8 cellular contexts compared by ENCODE assay signal in the genomic region with DNA sequence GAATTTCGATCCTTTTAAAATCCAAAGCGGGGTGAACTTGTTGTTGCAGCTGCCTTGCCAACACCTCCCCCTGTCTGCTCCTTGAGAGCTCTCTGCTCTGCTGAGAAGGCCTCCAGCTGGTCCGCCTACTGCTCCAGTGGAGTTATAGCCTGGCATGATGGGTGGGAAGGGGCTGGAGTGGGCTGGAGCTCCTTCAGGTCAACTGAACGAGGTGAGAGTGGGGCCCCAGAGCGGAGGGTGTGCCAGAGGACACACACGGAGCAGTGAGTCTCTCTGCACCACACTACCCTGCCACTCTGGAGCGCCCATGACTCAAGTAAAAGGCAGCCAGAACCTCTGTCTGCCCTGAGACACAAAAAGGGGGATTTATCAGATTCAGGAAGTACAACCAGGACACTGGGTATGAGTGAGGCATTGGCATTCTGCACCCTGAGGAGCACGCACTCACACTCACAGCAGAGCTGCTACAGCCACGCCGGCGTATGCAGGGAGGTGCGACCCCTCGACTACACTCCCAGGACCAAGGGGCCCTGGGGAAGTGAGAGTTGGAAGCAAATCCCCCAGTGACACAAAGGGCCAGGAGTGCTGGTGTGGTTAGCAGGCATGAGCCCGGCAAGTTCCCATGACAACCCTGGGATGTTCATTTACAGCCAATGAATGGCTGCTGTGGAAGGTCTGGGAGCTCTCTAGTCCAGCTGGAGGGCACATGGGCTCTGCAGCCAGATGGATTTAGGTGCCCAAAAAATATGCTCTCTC. TPM values are rescaled to one million over a fixed set of nuclear protein-coding genes. Genes with fewer than 3 reads are reported as not detected.
DNase-seq lines count a peak whose midpoint lies in the region; ATAC-seq, FAIRE-seq and TF ChIP-seq lines count a peak whose summit lies in the region.

No MANE protein-coding gene starts in this region.

- FAIRE-seq in HepG2 (lab: Jason Lieb, UNC), result no peak

- no peak for TF ChIP-seq RAD21 in HepG2 (CRISPR knock-in tag; IDR thresholded peaks at IDR 0.05)

- DNase-seq in heart left ventricle (peak in 1 of 5 donors; percentile 54), Right ventricle myocardium inferior (ENCODE audit: missing footprints) (no peak), astrocyte of the spinal cord (ENCODE audit: low read depth, low spot score) (peak; percentile 87), HepG2 (ENCODE audit: low spot score) (no peak), aorta (peak; percentile 74 to 84), OCI-LY7 (ENCODE audit: low spot score) (no peak), NCI-H345 (lab: John Stamatoyannopoulos, UW) (no peak), COLO668 (lab: John Stamatoyannopoulos, UW; ENCODE audit: unreplicated experiment) (no peak)

- in situ Hi-C loops in astrocyte of the spinal cord (cut with HindIII; ENCODE audit: low sequenced_read_pairs), result no loop called here
- in situ Hi-C loops in HepG2 (cut with HindIII; ENCODE audit: extremely low pct_ligation_motif_present, low pct_unique_long_range_greater_than_20kb), result no loop called here

- CTCF ChIA-PET in HepG2 (lab: Yijun Ruan, JAX; ENCODE audit: low intra/inter-chr PET ratio, low total read pairs) (no interaction called here), OCI-LY7 (lab: Charles Lee; ENCODE audit: unreplicated experiment) (interaction anchor here (0.6 kb wide), 1 partner anchor 8 kb away, joined by 5 read pairs; no protein-coding TSS in a partner anchor)

- no peak overlapping the region for H3K4me3 ChIP-seq in heart left ventricle
- H3K4me3 ChIP-seq in astrocyte of the spinal cord (ENCODE audit: low read depth, low read length), result no peak overlapping the region
- H3K4me3 ChIP-seq in HepG2 (replicated peaks in 1 of 3; ENCODE audit: insufficient read depth in 1 of 3, low read depth in 2 of 3, low read length in 3 of 3), result no peak overlapping the region
- H3K4me3 ChIP-seq in aorta (ENCODE audit: low read length in 2 of 2), result no peak overlapping the region
- no peak overlapping the region for H3K4me3 ChIP-seq in OCI-LY7 (ENCODE audit: low read depth, low read length, poor library complexity, severe bottlenecking)

- ATAC-seq in heart left ventricle (peak in 3 of 4 donors; percentile 4 to 21 (median 15)), Right ventricle myocardium inferior (no peak), HepG2 (no peak), aorta (ENCODE audit: low FRiP score) (peak; percentile 46)

- TF ChIP-seq EP300 in HepG2 (IDR thresholded peaks at IDR 0.05; ENCODE audit: low read depth in 2 of 2, low read length in 2 of 2) (no peak), HepG2 (CRISPR knock-in tag; IDR thresholded peaks at IDR 0.05; ENCODE audit: borderline replicate concordance) (no peak)

- 77 to 82% (median 82%) methylated on average over 14 of the region's 14 CpGs for WGBS in heart left ventricle, 4 donors
- WGBS in HepG2 (ENCODE audit: low lambda C conversion rate), result 92% methylated on average over 12 of the region's 14 CpGs
- 6 to 14% methylated on average over 14 of the region's 14 CpGs for WGBS in aorta, 2 donors

- no peaks in the 10 kb centered on the region for H3K9me3 ChIP-seq in heart left ventricle
- no peaks in the 10 kb centered on the region for H3K9me3 ChIP-seq in HepG2 (ENCODE audit: low read length)
- no peaks in the 10 kb centered on the region for H3K9me3 ChIP-seq in aorta (ENCODE audit: control insufficient read depth, low read length)
- no peaks in the 10 kb centered on the region for H3K9me3 ChIP-seq in OCI-LY7 (ENCODE audit: low read length)

- no peaks in the 10 kb centered on the region for H3K27me3 ChIP-seq in heart left ventricle
- no peaks in the 10 kb centered on the region for H3K27me3 ChIP-seq in HepG2 (ENCODE audit: control insufficient read depth in 1 of 2, insufficient read depth in 2 of 2, low read length in 2 of 2)
- H3K27me3 ChIP-seq in aorta (ENCODE audit: control insufficient read depth in 1 of 2, insufficient read depth in 2 of 2, low read length in 1 of 2), result no peaks in the 10 kb centered on the region

- no peaks in the 10 kb centered on the region for H4K20me1 ChIP-seq in HepG2 (ENCODE audit: insufficient read depth, low read length)
- no peaks in the 10 kb centered on the region for H4K20me1 ChIP-seq in OCI-LY7 (ENCODE audit: insufficient read depth, low read length)

- H3K27ac ChIP-seq in heart left ventricle (peak overlapping the region in 10 of 12 donors; percentile 13 to 82 (median 48)), HepG2 (ENCODE audit: extremely low read length, insufficient read depth, low read length) (peak overlapping the region; percentile 11), aorta (ENCODE audit: low read depth in 1 of 2, low read length in 2 of 2) (peak overlapping the region; percentile 25 to 92), OCI-LY7 (ENCODE audit: low read depth, low read length, poor library complexity, severe bottlenecking) (no peak overlapping the region)

- no peak overlapping the region for H2AFZ ChIP-seq in HepG2 (ENCODE audit: low read length)
- H2AFZ ChIP-seq in OCI-LY7 (ENCODE audit: low read length), result no peak overlapping the region

- POLR2A ChIA-PET in HepG2 (lab: Yijun Ruan, JAX), result no interaction called here
- POLR2A ChIA-PET in OCI-LY7 (lab: Charles Lee), result interaction anchor here (1.7 kb wide), 1 partner anchor 69 kb away, joined by 4 read pairs; no protein-coding TSS in a partner anchor

- BruUV-seq in HepG2 (replicated peaks; lab: Mats Ljungman, UMichigan) (no TSS peak), OCI-LY7 (replicated peaks; lab: Mats Ljungman, UMichigan) (no TSS peak)

- TF ChIP-seq POLR2A in heart left ventricle (IDR thresholded peaks at IDR 0.05) (no peak), HepG2 (IDR thresholded peaks at IDR 0.05; ENCODE audit: insufficient read depth in 1 of 2, low read depth in 2 of 2, low read length in 2 of 2) (no peak)

- H3K79me2 ChIP-seq in HepG2 (ENCODE audit: insufficient read depth, low read length), result no peaks in the 10 kb centered on the region
- no peaks in the 10 kb centered on the region for H3K79me2 ChIP-seq in OCI-LY7 (ENCODE audit: insufficient read depth, low read depth, low read length)

- intact Hi-C loops in heart left ventricle (cut with DNase I), result no loop called here
- intact Hi-C loops in Right ventricle myocardium inferior (cut with DNase I), result no loop called here
- intact Hi-C loops in HepG2 (cut with micrococcal nuclease; ENCODE audit: unreplicated experiment), result no loop called here
- intact Hi-C loops in aorta (cut with DNase I), result loop anchor here in 1 of 2 donors (5.0 kb wide), 1 partner anchor 36 kb away; a partner anchor contains a TSS
- intact Hi-C loops in OCI-LY7 (cut with micrococcal nuclease; ENCODE audit: unreplicated experiment), result no loop called here

- no peaks in the 10 kb centered on the region for H3K9me2 ChIP-seq in OCI-LY7 (ENCODE audit: insufficient read depth, low read length)

- H3K4me1 ChIP-seq in heart left ventricle (peaks cover 0 to 44% (median 28%) of the 10 kb centered on the region in 12 donors), HepG2 (ENCODE audit: insufficient read depth, low read length) (peaks cover 50% of the 10 kb centered on the region), aorta (ENCODE audit: control insufficient read depth in 1 of 2, insufficient read depth in 2 of 2, low read length in 2 of 2) (peaks cover 0 to 2% of the 10 kb centered on the region in 2 donors), OCI-LY7 (ENCODE audit: insufficient read depth, low read length, poor library complexity, severe bottlenecking) (peaks cover 19% of the 10 kb centered on the region)

- H3K36me3 ChIP-seq in heart left ventricle (peaks cover 0 to 85% (median 68%) of the 10 kb centered on the region in 9 donors), HepG2 (replicated peaks in 1 of 2; ENCODE audit: control insufficient read depth in 1 of 2, insufficient read depth in 2 of 2, low read length in 2 of 2) (peaks cover 35 to 64% of the 10 kb centered on the region in 2 experiments), aorta (ENCODE audit: control insufficient read depth in 1 of 2, insufficient read depth in 2 of 2, low read length in 1 of 2) (peaks cover 0 to 3% of the 10 kb centered on the region in 2 donors), OCI-LY7 (ENCODE audit: insufficient read depth, low read length) (peaks cover 77% of the 10 kb centered on the region)

- no peak overlapping the region for H3K9ac ChIP-seq in HepG2 (ENCODE audit: insufficient read depth, low read depth, low read length)

- no peak overlapping the region for H3K4me2 ChIP-seq in HepG2 (ENCODE audit: low read depth, low read length)
- no peak overlapping the region for H3K4me2 ChIP-seq in OCI-LY7 (ENCODE audit: low read length)

- peak in 2 of 12 donors; percentile 10 to 13 for TF ChIP-seq CTCF in heart left ventricle (IDR thresholded peaks at IDR 0.05)
- TF ChIP-seq CTCF in astrocyte of the spinal cord (IDR thresholded peaks at IDR 0.05; ENCODE audit: low read depth, low read length), result peak; percentile 20
- no peak for TF ChIP-seq CTCF in HepG2 (CRISPR knock-in tag; IDR thresholded peaks at IDR 0.05)
- no peak for TF ChIP-seq CTCF in OCI-LY7 (conservative IDR thresholded peaks at IDR 0.05; ENCODE audit: low read length)

RNA-seq across cellular contexts. Expression of a gene that starts 28.0 kb away (rescaled TPM):
- total RNA-seq in heart left ventricle (10 to 100 TPM in 6 of 9 donors, 1 to 10 TPM in 3; 5.9 to 42.3 (median 10.8) TPM), Right ventricle myocardium inferior (10.9 TPM), HepG2 (2016; rRNA removed; fragmentation: Illumina TruSeq; extraction: Trizol) (3.8 and 6.6 TPM in 2 replicates), aorta (10 to 100 TPM; 44.7 to 58.3 TPM), OCI-LY7 (2022) (0.84 and 0.96 TPM in 2 replicates)
- polyA plus RNA-seq in heart left ventricle (10 to 100 TPM; 13.6 to 21.4 TPM), HepG2 (2011; rRNA removed) (3.9 and 5.8 TPM in 2 replicates), aorta (100 to 1,000 TPM in 1 of 2 donors, 10 to 100 TPM in 1; 38.2 to 165 TPM)
- 17.4 and 24.0 TPM in 2 replicates for total RNA-seq in HepG2 (2016; cell fraction: cytosol; rRNA removed; fragmentation: Illumina TruSeq; extraction: Trizol; ENCODE audit: low read depth)
- 5.1 and 5.9 TPM in 2 replicates for total RNA-seq in HepG2 (2016; cell fraction: insoluble cytoplasmic fraction; rRNA removed; fragmentation: Illumina TruSeq; extraction: Trizol)
- 15.5 and 17.9 TPM in 2 replicates for total RNA-seq in HepG2 (2016; cell fraction: membrane; rRNA removed; fragmentation: Illumina TruSeq; extraction: Trizol)
- 2.5 and 2.7 TPM in 2 replicates for total RNA-seq in HepG2 (2016; cell fraction: nucleus; rRNA removed; fragmentation: Illumina TruSeq; extraction: Trizol)
- polyA plus RNA-seq in HepG2 (2011; cell fraction: cytosol; rRNA removed), result 4.7 and 13.2 TPM in 2 replicates
- 7.5 and 8.1 TPM in 2 replicates for polyA plus RNA-seq in HepG2 (2011; cell fraction: nucleus; rRNA removed)
- polyA plus RNA-seq in HepG2 (2012), result 2.8 and 7.2 TPM in 2 replicates
- polyA plus RNA-seq in HepG2 (2016; cell fraction: cytosol; fragmentation: Illumina TruSeq; extraction: Trizol; ENCODE audit: low read depth), result 17.5 and 21.2 TPM in 2 replicates
- polyA plus RNA-seq in HepG2 (2016; cell fraction: insoluble cytoplasmic fraction; fragmentation: Illumina TruSeq; extraction: Trizol; ENCODE audit: low read depth), result 3.5 and 4.8 TPM in 2 replicates
- 12.3 and 13.6 TPM in 2 replicates for polyA plus RNA-seq in HepG2 (2016; cell fraction: membrane; fragmentation: Illumina TruSeq; extraction: Trizol; ENCODE audit: low read depth)
- 5.0 and 5.9 TPM in 2 replicates for polyA plus RNA-seq in HepG2 (2016; cell fraction: nucleus; fragmentation: Illumina TruSeq; extraction: Trizol; ENCODE audit: insufficient read depth, low read depth)
- polyA minus RNA-seq in HepG2 (2011; rRNA and poly(A)+ RNA removed; ENCODE audit: low replicate concordance), result 1.2 and 5.8 TPM in 2 replicates
- 2.5 and 3.6 TPM in 2 replicates for polyA minus RNA-seq in HepG2 (2011; cell fraction: cytosol; rRNA and poly(A)+ RNA removed)
- 0.50 and 0.90 TPM in 2 replicates for polyA minus RNA-seq in HepG2 (2011; cell fraction: nucleus; rRNA and poly(A)+ RNA removed)
- 0.57 and 2.0 TPM in 2 replicates for total RNA-seq in OCI-LY7 (2014; rRNA removed; shearing (Covaris generic))

RNA-seq across cellular contexts. Expression of a gene that starts 34.3 kb away (rescaled TPM):
- total RNA-seq in heart left ventricle, result 100 to 1,000 TPM in 1 of 9 donors, 10 to 100 TPM in 8; 50.4 to 114 (median 59.4) TPM
- 10 to 100 TPM; 27.9 to 75.2 TPM for polyA plus RNA-seq in heart left ventricle
- 77.9 TPM for total RNA-seq in Right ventricle myocardium inferior
- total RNA-seq in HepG2 (2016; rRNA removed; fragmentation: Illumina TruSeq; extraction: Trizol), result 33.8 and 40.1 TPM in 2 replicates
- 24.9 and 25.5 TPM in 2 replicates for total RNA-seq in HepG2 (2016; cell fraction: cytosol; rRNA removed; fragmentation: Illumina TruSeq; extraction: Trizol; ENCODE audit: low read depth)
- 32.8 and 34.8 TPM in 2 replicates for total RNA-seq in HepG2 (2016; cell fraction: insoluble cytoplasmic fraction; rRNA removed; fragmentation: Illumina TruSeq; extraction: Trizol)
- 68.1 and 69.3 TPM in 2 replicates for total RNA-seq in HepG2 (2016; cell fraction: membrane; rRNA removed; fragmentation: Illumina TruSeq; extraction: Trizol)
- 19.0 and 20.3 TPM in 2 replicates for total RNA-seq in HepG2 (2016; cell fraction: nucleus; rRNA removed; fragmentation: Illumina TruSeq; extraction: Trizol)
- 35.1 and 49.2 TPM in 2 replicates for polyA plus RNA-seq in HepG2 (2011; rRNA removed)
- polyA plus RNA-seq in HepG2 (2011; cell fraction: cytosol; rRNA removed), result 30.7 and 33.6 TPM in 2 replicates
- 35.7 and 39.3 TPM in 2 replicates for polyA plus RNA-seq in HepG2 (2011; cell fraction: nucleus; rRNA removed)
- polyA plus RNA-seq in HepG2 (2012), result 32.0 and 37.7 TPM in 2 replicates
- polyA plus RNA-seq in HepG2 (2016; cell fraction: cytosol; fragmentation: Illumina TruSeq; extraction: Trizol; ENCODE audit: low read depth), result 28.6 and 31.6 TPM in 2 replicates
- polyA plus RNA-seq in HepG2 (2016; cell fraction: insoluble cytoplasmic fraction; fragmentation: Illumina TruSeq; extraction: Trizol; ENCODE audit: low read depth), result 42.6 and 52.9 TPM in 2 replicates
- polyA plus RNA-seq in HepG2 (2016; cell fraction: membrane; fragmentation: Illumina TruSeq; extraction: Trizol; ENCODE audit: low read depth), result 71.6 and 77.6 TPM in 2 replicates
- polyA plus RNA-seq in HepG2 (2016; cell fraction: nucleus; fragmentation: Illumina TruSeq; extraction: Trizol; ENCODE audit: insufficient read depth, low read depth), result 39.8 and 45.0 TPM in 2 replicates
- 14.8 and 47.6 TPM in 2 replicates for polyA minus RNA-seq in HepG2 (2011; rRNA and poly(A)+ RNA removed; ENCODE audit: low replicate concordance)
- 15.3 and 21.4 TPM in 2 replicates for polyA minus RNA-seq in HepG2 (2011; cell fraction: cytosol; rRNA and poly(A)+ RNA removed)
- 8.6 and 8.8 TPM in 2 replicates for polyA minus RNA-seq in HepG2 (2011; cell fraction: nucleus; rRNA and poly(A)+ RNA removed)
- 10 to 100 TPM; 63.9 to 95.7 TPM for total RNA-seq in aorta
- polyA plus RNA-seq in aorta, result 10 to 100 TPM; 33.2 to 35.4 TPM
- total RNA-seq in OCI-LY7 (2014; rRNA removed; shearing (Covaris generic)), result 41.9 and 43.8 TPM in 2 replicates
- total RNA-seq in OCI-LY7 (2022), result 81.9 and 83.9 TPM in 2 replicates

RNA-seq across cellular contexts. Expression of a gene that starts 45.2 kb away (rescaled TPM):
- total RNA-seq in heart left ventricle (1 to 10 TPM in 5 of 9 donors, under 1 TPM in 4; 0.38 to 3.1 (median 1.4) TPM), Right ventricle myocardium inferior (1.6 TPM), HepG2 (2016; rRNA removed; fragmentation: Illumina TruSeq; extraction: Trizol) (1.4 and 5.1 TPM in 2 replicates), aorta (1 to 10 TPM; 4.1 to 6.9 TPM), OCI-LY7 (2022) (10.6 and 16.7 TPM in 2 replicates)
- polyA plus RNA-seq in heart left ventricle (1 to 10 TPM in 1 of 2 donors, under 1 TPM in 1; 0.72 to 2.2 TPM), HepG2 (2011; rRNA removed) (8.6 and 8.7 TPM in 2 replicates), aorta (1 to 10 TPM; 2.4 to 5.1 TPM)
- total RNA-seq in HepG2 (2016; cell fraction: cytosol; rRNA removed; fragmentation: Illumina TruSeq; extraction: Trizol; ENCODE audit: low read depth), result 0.79 and 0.81 TPM in 2 replicates
- 0.98 and 4.8 TPM in 2 replicates for total RNA-seq in HepG2 (2016; cell fraction: insoluble cytoplasmic fraction; rRNA removed; fragmentation: Illumina TruSeq; extraction: Trizol)
- 1.1 TPM in 2 replicates for total RNA-seq in HepG2 (2016; cell fraction: membrane; rRNA removed; fragmentation: Illumina TruSeq; extraction: Trizol)
- 6.7 and 7.2 TPM in 2 replicates for total RNA-seq in HepG2 (2016; cell fraction: nucleus; rRNA removed; fragmentation: Illumina TruSeq; extraction: Trizol)
- polyA plus RNA-seq in HepG2 (2011; cell fraction: cytosol; rRNA removed), result 1.6 and 1.7 TPM in 2 replicates
- 84.9 and 116 TPM in 2 replicates for polyA plus RNA-seq in HepG2 (2011; cell fraction: nucleus; rRNA removed)
- 6.9 and 8.0 TPM in 2 replicates for polyA plus RNA-seq in HepG2 (2012)
- polyA plus RNA-seq in HepG2 (2016; cell fraction: cytosol; fragmentation: Illumina TruSeq; extraction: Trizol; ENCODE audit: low read depth), result 0.40 and 0.63 TPM in 2 replicates
- 2.1 and 2.3 TPM in 2 replicates for polyA plus RNA-seq in HepG2 (2016; cell fraction: insoluble cytoplasmic fraction; fragmentation: Illumina TruSeq; extraction: Trizol; ENCODE audit: low read depth)
- 1.0 and 1.1 TPM in 2 replicates for polyA plus RNA-seq in HepG2 (2016; cell fraction: membrane; fragmentation: Illumina TruSeq; extraction: Trizol; ENCODE audit: low read depth)
- 21.9 and 30.8 TPM in 2 replicates for polyA plus RNA-seq in HepG2 (2016; cell fraction: nucleus; fragmentation: Illumina TruSeq; extraction: Trizol; ENCODE audit: insufficient read depth, low read depth)
- 3.0 and 3.2 TPM in 2 replicates for polyA minus RNA-seq in HepG2 (2011; rRNA and poly(A)+ RNA removed; ENCODE audit: low replicate concordance)
- polyA minus RNA-seq in HepG2 (2011; cell fraction: cytosol; rRNA and poly(A)+ RNA removed), result 1.1 and 1.7 TPM in 2 replicates
- polyA minus RNA-seq in HepG2 (2011; cell fraction: nucleus; rRNA and poly(A)+ RNA removed), result 15.7 and 16.0 TPM in 2 replicates
- total RNA-seq in OCI-LY7 (2014; rRNA removed; shearing (Covaris generic)), result 15.2 and 16.4 TPM in 2 replicates

RNA-seq across cellular contexts. Expression of a gene that starts 46.3 kb away (rescaled TPM):
- total RNA-seq in heart left ventricle (10 to 100 TPM; 39.1 to 68.7 (median 49.7) TPM), Right ventricle myocardium inferior (59.3 TPM), HepG2 (2016; rRNA removed; fragmentation: Illumina TruSeq; extraction: Trizol) (14.0 and 17.0 TPM in 2 replicates), aorta (10 to 100 TPM; 30.1 TPM), OCI-LY7 (2022) (132 and 133 TPM in 2 replicates)
- polyA plus RNA-seq in heart left ventricle (10 to 100 TPM; 72.7 to 95.9 TPM), HepG2 (2011; rRNA removed) (52.0 and 61.6 TPM in 2 replicates), aorta (10 to 100 TPM; 39.6 to 57.7 TPM)
- total RNA-seq in HepG2 (2016; cell fraction: cytosol; rRNA removed; fragmentation: Illumina TruSeq; extraction: Trizol; ENCODE audit: low read depth), result 56.5 and 60.8 TPM in 2 replicates
- 14.8 TPM in 2 replicates for total RNA-seq in HepG2 (2016; cell fraction: insoluble cytoplasmic fraction; rRNA removed; fragmentation: Illumina TruSeq; extraction: Trizol)
- total RNA-seq in HepG2 (2016; cell fraction: membrane; rRNA removed; fragmentation: Illumina TruSeq; extraction: Trizol), result 50.9 and 52.1 TPM in 2 replicates
- 6.1 and 9.2 TPM in 2 replicates for total RNA-seq in HepG2 (2016; cell fraction: nucleus; rRNA removed; fragmentation: Illumina TruSeq; extraction: Trizol)
- polyA plus RNA-seq in HepG2 (2011; cell fraction: cytosol; rRNA removed), result 52.4 and 63.1 TPM in 2 replicates
- polyA plus RNA-seq in HepG2 (2011; cell fraction: nucleus; rRNA removed), result 18.3 and 21.3 TPM in 2 replicates
- polyA plus RNA-seq in HepG2 (2012), result 22.5 and 35.0 TPM in 2 replicates
- polyA plus RNA-seq in HepG2 (2016; cell fraction: cytosol; fragmentation: Illumina TruSeq; extraction: Trizol; ENCODE audit: low read depth), result 247 and 272 TPM in 2 replicates
- 57.9 and 60.5 TPM in 2 replicates for polyA plus RNA-seq in HepG2 (2016; cell fraction: insoluble cytoplasmic fraction; fragmentation: Illumina TruSeq; extraction: Trizol; ENCODE audit: low read depth)
- 158 and 176 TPM in 2 replicates for polyA plus RNA-seq in HepG2 (2016; cell fraction: membrane; fragmentation: Illumina TruSeq; extraction: Trizol; ENCODE audit: low read depth)
- polyA plus RNA-seq in HepG2 (2016; cell fraction: nucleus; fragmentation: Illumina TruSeq; extraction: Trizol; ENCODE audit: insufficient read depth, low read depth), result 38.1 and 40.1 TPM in 2 replicates
- 38.9 and 99.2 TPM in 2 replicates for polyA minus RNA-seq in HepG2 (2011; rRNA and poly(A)+ RNA removed; ENCODE audit: low replicate concordance)
- 11.0 and 14.3 TPM in 2 replicates for polyA minus RNA-seq in HepG2 (2011; cell fraction: cytosol; rRNA and poly(A)+ RNA removed)
- 9.0 and 11.3 TPM in 2 replicates for polyA minus RNA-seq in HepG2 (2011; cell fraction: nucleus; rRNA and poly(A)+ RNA removed)
- total RNA-seq in OCI-LY7 (2014; rRNA removed; shearing (Covaris generic)), result 42.3 and 43.2 TPM in 2 replicates

Comparison
In these comparisons a context has a peak if more than half of its experiments do, and no peak if none do; other contexts are left out.
1. ATAC-seq: peak in heart left ventricle (3 of 4) and aorta (single experiment); none in Right ventricle myocardium inferior (single experiment) and HepG2 (single experiment).
2. DNase-seq: peak in astrocyte of the spinal cord (single experiment) and aorta (2 of 2); none in Right ventricle myocardium inferior (single experiment), HepG2 (single experiment), OCI-LY7 (single experiment), NCI-H345 (single experiment) and COLO668 (single experiment).